Comparison of ENCODE assay signal across 8 cellular contexts in genomic region chr3:30319713-30320112, GRCh38.
DNase-seq lines count a peak whose midpoint lies in the region; ATAC-seq and TF ChIP-seq lines count a peak whose summit lies in the region.

No MANE protein-coding gene starts in this region.

- H3K36me3 ChIP-seq in Panc1 (ENCODE audit: control insufficient read depth, insufficient read depth, low read length) = no peaks in the 10 kb centered on the region

- in situ Hi-C loops in Panc1 (cut with HindIII; ENCODE audit: low pct_unique_long_range_greater_than_20kb, low sequenced_read_pairs) = no loop called here

- DNase-seq in SIG-M5 treated with dmso at 0.1 percent for 504 hours (lab: John Stamatoyannopoulos, UW; ENCODE audit: unreplicated experiment) (peak; percentile 36), SIG-M5 (lab: John Stamatoyannopoulos, UW) (no peak), Panc1 (ENCODE audit: low read depth, low spot score) (no peak), iPS DF 4.7 (ENCODE audit: extremely low read depth, low spot score) (peak; percentile 25), NCI-H187 treated with DMSO at 0.1 percent for 48 hours (lab: John Stamatoyannopoulos, UW) (no peak)
- no peak for DNase-seq in activated naive CD8-positive, alpha-beta T cell treated with anti-CD3 and anti-CD28 coated beads, Interleukin-2, amount 10 ng/mL, durations not matched to agents 7 days and 5 days
- peak; percentile 1 for DNase-seq in stimulated activated CD8-positive, alpha-beta memory T cell treated with anti-CD3 and anti-CD28 coated beads, Interleukin-15, amount 100 ng/mL, for 1 hour (ENCODE audit: low read depth)

- peaks cover 22% of the 10 kb centered on the region for H3K36me3 Mint-ChIP-seq in activated naive CD8-positive, alpha-beta T cell treated with anti-CD3 and anti-CD28 coated beads, Interleukin-2, amount 10 ng/mL, durations not matched to agents 7 days and 5 days

- POLR2A ChIA-PET in Panc1 (lab: Charles Lee) = no interaction called here
- POLR2A ChIA-PET in activated naive CD8-positive, alpha-beta T cell treated with anti-CD3 and anti-CD28 coated beads, Interleukin-2, amount 10 ng/mL, durations not matched to agents 7 days and 5 days (lab: Charles Lee) = interaction anchor here (0.6 to 0.9 kb wide), 2 partner anchors 13 to 336 kb away, joined by 3 read pairs; no protein-coding TSS in a partner anchor

- H3K27ac ChIP-seq in Panc1 (ENCODE audit: low read length) = peak overlapping the region; percentile 9; the same call in 1 of the 2 replicates

- no peak overlapping the region for H3K4me3 ChIP-seq in Panc1 (ENCODE audit: low read depth in 2 of 2, low read length in 2 of 2)

- no peaks in the 10 kb centered on the region for H3K27me3 Mint-ChIP-seq in activated naive CD8-positive, alpha-beta T cell treated with anti-CD3 and anti-CD28 coated beads, Interleukin-2, amount 10 ng/mL, durations not matched to agents 7 days and 5 days

- H3K4me1 ChIP-seq in Panc1 (ENCODE audit: control insufficient read depth, insufficient read depth, low read length) = peaks cover 6% of the 10 kb centered on the region

- CTCF ChIA-PET in Panc1 (lab: Charles Lee) = interaction anchor here (0.7 kb wide), 1 partner anchor 374 kb away, joined by 10 read pairs; no protein-coding TSS in a partner anchor

- peaks cover 4% of the 10 kb centered on the region; the same call in 1 of the 2 replicates for H3K9me3 ChIP-seq in Panc1 (ENCODE audit: control insufficient read depth, insufficient read depth, low read depth, low read length)

- H3K27ac Mint-ChIP-seq in activated naive CD8-positive, alpha-beta T cell treated with anti-CD3 and anti-CD28 coated beads, Interleukin-2, amount 10 ng/mL, durations not matched to agents 7 days and 5 days = peak overlapping the region; percentile 20

- H3K4me1 Mint-ChIP-seq in activated naive CD8-positive, alpha-beta T cell treated with anti-CD3 and anti-CD28 coated beads, Interleukin-2, amount 10 ng/mL, durations not matched to agents 7 days and 5 days = peaks cover 4% of the 10 kb centered on the region

- TF ChIP-seq CTCF in Panc1 (IDR thresholded peaks at IDR 0.05) = peak; percentile 31; the same call in 1 of the 2 replicates

- H3K4me3 Mint-ChIP-seq in activated naive CD8-positive, alpha-beta T cell treated with anti-CD3 and anti-CD28 coated beads, Interleukin-2, amount 10 ng/mL, durations not matched to agents 7 days and 5 days = no peak overlapping the region

- H3K9me3 Mint-ChIP-seq in activated naive CD8-positive, alpha-beta T cell treated with anti-CD3 and anti-CD28 coated beads, Interleukin-2, amount 10 ng/mL, durations not matched to agents 7 days and 5 days = peaks cover 4% of the 10 kb centered on the region

- H3K27me3 ChIP-seq in Panc1 (ENCODE audit: control insufficient read depth, insufficient read depth, low read length) = no peaks in the 10 kb centered on the region

- peak; percentile 66 for ATAC-seq in HG02973 (IDR thresholded peaks at IDR 0.05; ENCODE audit: unreplicated experiment)
- ATAC-seq in Panc1 = no peak
- peak; percentile 90 for ATAC-seq in activated naive CD8-positive, alpha-beta T cell treated with anti-CD3 and anti-CD28 coated beads, Interleukin-2, amount 10 ng/mL, durations not matched to agents 7 days and 5 days (ENCODE audit: low read depth)

- no TSS peak for BruUV-seq in Panc1 (replicated peaks; lab: Mats Ljungman, UMichigan)

- intact Hi-C loops in Panc1 (cut with micrococcal nuclease; ENCODE audit: unreplicated experiment) = no loop called here

Comparison
In these comparisons a context has a peak if more than half of its experiments do, and no peak if none do; other contexts are left out.
1. DNase-seq: peak in SIG-M5 treated with dmso at 0.1 percent for 504 hours (single experiment), iPS DF 4.7 (single experiment) and stimulated activated CD8-positive, alpha-beta memory T cell treated with anti-CD3 and anti-CD28 coated beads, Interleukin-15, amount 100 ng/mL, for 1 hour (single experiment); none in SIG-M5 (single experiment), Panc1 (single experiment), activated naive CD8-positive, alpha-beta T cell treated with anti-CD3 and anti-CD28 coated beads, Interleukin-2, amount 10 ng/mL, durations not matched to agents 7 days and 5 days (single experiment) and NCI-H187 treated with DMSO at 0.1 percent for 48 hours (single experiment).